ENCODE assay signal across 1 cellular context in the genomic region with DNA sequence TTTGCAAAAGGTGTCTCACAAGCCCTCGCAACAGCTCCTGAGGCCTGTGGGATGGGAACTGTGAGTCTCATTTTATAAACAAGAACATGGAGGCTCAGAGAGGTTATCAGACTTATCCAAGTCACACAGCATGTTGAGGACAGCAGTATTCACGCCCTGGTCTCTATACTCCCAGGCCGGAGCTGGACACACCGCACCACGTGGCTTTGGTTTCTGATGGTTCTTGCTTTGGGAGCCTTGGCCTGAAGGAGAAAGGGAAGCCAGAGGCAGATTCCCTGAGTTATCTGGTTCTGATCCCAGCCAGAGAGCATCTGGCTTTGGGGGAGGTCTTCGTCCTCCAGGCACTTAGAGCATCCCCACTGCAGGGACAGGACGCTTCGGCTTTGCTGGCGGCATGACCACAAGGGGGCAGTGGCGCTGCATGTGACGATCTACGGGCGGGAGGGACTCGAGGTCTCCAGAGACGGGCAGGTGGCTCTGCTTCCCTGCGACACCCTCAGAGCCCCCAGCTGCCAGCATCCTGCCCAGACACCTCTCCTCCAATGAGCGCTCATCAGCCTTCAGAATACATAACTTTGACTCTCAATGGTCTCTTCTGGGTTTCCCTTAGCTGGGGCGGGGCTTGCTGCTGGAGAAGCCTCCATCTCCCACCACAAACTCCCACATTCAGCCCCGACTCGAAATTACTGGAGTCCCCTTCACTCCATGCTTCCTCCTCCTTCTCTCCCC.
TF ChIP-seq lines count a peak whose summit lies in the region.

No MANE protein-coding gene starts in this region.

TF ChIP-seq in K562, 482 proteins besides CTCF, POLR2A, EP300 and RAD21 (continued from another document and continues in another):
- TF ChIP-seq, protein P1, sequence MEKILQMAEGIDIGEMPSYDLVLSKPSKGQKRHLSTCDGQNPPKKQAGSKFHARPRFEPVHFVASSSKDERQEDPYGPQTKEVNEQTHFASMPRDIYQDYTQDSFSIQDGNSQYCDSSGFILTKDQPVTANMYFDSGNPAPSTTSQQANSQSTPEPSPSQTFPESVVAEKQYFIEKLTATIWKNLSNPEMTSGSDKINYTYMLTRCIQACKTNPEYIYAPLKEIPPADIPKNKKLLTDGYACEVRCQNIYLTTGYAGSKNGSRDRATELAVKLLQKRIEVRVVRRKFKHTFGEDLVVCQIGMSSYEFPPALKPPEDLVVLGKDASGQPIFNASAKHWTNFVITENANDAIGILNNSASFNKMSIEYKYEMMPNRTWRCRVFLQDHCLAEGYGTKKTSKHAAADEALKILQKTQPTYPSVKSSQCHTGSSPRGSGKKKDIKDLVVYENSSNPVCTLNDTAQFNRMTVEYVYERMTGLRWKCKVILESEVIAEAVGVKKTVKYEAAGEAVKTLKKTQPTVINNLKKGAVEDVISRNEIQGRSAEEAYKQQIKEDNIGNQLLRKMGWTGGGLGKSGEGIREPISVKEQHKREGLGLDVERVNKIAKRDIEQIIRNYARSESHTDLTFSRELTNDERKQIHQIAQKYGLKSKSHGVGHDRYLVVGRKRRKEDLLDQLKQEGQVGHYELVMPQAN (IDR thresholded peaks at IDR 0.05; ENCODE audit: borderline replicate concordance), result no peak
- TF ChIP-seq, protein P2, sequence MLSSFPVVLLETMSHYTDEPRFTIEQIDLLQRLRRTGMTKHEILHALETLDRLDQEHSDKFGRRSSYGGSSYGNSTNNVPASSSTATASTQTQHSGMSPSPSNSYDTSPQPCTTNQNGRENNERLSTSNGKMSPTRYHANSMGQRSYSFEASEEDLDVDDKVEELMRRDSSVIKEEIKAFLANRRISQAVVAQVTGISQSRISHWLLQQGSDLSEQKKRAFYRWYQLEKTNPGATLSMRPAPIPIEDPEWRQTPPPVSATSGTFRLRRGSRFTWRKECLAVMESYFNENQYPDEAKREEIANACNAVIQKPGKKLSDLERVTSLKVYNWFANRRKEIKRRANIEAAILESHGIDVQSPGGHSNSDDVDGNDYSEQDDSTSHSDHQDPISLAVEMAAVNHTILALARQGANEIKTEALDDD (IDR thresholded peaks at IDR 0.05), result no peak
- no peak for TF ChIP-seq NFATC3 (IDR thresholded peaks at IDR 0.05)
- no peak for TF ChIP-seq MTA2 (IDR thresholded peaks at IDR 0.05; ENCODE audit: low read depth)
- TF ChIP-seq PRMT5 (CRISPR knock-in tag; IDR thresholded peaks at IDR 0.05), result no peak
- TF ChIP-seq EWSR1 (IDR thresholded peaks at IDR 0.05; ENCODE audit: borderline replicate concordance, low read depth, partially characterized antibody), result no peak
- no peak for TF ChIP-seq PHF8 (IDR thresholded peaks at IDR 0.05; ENCODE audit: borderline replicate concordance, low read length)
- TF ChIP-seq JUN (IDR thresholded peaks at IDR 0.05; ENCODE audit: borderline replicate concordance, low read depth, low read length), result peak; percentile 27; the same call in 1 of the 2 replicates
- no peak for TF ChIP-seq JUN (CRISPR knock-in tag; IDR thresholded peaks at IDR 0.05; ENCODE audit: borderline replicate concordance)
- TF ChIP-seq, protein P3, sequence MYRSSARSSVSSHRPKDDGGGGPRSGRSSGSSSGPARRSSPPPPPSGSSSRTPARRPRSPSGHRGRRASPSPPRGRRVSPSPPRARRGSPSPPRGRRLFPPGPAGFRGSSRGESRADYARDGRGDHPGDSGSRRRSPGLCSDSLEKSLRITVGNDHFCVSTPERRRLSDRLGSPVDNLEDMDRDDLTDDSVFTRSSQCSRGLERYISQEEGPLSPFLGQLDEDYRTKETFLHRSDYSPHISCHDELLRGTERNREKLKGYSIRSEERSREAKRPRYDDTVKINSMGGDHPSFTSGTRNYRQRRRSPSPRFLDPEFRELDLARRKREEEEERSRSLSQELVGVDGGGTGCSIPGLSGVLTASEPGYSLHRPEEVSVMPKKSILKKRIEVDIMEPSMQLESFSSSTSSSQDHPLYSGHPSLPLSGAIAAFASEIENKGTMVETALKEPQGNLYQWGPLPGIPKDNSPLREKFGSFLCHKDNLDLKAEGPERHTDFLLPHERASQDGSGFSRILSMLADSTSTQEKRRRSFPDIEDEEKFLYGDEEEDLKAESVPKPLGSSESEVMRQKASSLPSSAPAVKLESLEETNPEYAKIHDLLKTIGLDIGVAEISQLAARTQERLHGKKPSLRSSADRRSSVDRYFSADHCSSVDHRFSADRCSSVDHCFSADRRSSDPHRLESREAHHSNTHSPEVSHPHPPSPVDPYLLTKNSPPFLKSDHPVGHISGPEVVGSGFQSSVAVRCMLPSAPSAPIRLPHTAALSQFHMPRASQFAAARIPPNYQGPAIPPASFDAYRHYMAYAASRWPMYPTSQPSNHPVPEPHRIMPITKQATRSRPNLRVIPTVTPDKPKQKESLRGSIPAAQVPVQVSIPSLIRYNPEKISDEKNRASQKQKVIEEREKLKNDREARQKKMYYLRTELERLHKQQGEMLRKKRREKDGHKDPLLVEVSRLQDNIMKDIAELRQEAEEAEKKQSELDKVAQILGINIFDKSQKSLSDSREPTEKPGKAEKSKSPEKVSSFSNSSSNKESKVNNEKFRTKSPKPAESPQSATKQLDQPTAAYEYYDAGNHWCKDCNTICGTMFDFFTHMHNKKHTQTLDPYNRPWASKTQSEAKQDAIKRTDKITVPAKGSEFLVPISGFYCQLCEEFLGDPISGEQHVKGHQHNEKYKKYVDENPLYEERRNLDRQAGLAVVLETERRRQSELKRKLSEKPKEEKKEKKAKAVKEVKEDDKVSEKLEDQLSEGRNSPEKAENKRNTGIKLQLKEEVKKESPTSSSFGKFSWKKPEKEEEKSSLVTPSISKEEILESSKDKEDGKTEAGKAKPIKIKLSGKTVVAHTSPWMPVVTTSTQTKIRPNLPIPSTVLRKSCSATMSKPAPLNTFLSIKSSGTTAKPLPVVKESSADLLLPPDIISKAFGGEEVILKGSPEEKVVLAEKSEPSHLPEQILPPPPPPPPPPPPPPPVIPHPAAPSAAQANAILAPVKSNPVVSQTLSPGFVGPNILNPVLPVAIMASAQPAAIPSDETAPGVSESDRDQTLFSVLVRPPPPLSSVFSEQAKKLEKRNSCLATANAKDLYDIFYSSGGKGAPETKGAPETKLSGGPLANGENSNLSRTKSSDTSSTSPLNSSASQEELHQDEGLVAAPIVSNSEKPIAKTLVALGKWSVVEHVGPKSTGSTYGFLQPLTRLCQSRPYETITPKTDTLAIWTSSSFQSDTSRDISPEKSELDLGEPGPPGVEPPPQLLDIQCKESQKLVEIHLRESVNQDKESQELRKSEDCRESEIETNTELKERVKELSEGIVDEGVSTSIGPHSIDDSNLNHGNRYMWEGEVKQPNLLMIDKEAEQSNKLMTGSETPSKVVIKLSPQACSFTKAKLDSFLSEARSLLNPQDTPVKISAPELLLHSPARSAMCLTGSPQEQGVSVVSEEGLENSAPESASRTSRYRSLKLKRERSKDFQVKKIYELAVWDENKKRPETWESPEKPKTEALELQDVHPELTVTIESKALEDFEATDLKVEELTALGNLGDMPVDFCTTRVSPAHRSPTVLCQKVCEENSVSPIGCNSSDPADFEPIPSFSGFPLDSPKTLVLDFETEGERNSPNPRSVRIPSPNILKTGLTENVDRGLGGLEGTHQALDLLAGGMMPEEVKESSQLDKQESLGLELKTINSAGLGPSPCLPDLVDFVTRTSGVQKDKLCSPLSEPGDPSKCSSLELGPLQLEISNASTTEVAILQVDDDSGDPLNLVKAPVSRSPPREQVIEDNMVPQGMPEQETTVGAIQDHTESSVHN (IDR thresholded peaks at IDR 0.05; ENCODE audit: borderline replicate concordance in 1 of 2, low read depth in 1 of 2), result no peak
- TF ChIP-seq MYNN (IDR thresholded peaks at IDR 0.05), result peak; percentile 56; the same call in 1 of the 2 replicates
- no peak for TF ChIP-seq MYNN (CRISPR knock-in tag; IDR thresholded peaks at IDR 0.05)
- peak; percentile 73; the same call in 1 of the 2 replicates for TF ChIP-seq RB1 (IDR thresholded peaks at IDR 0.05; ENCODE audit: low read depth)
- TF ChIP-seq RBM17 (IDR thresholded peaks at IDR 0.05; ENCODE audit: borderline replicate concordance, low read depth, low read length), result no peak
- no peak for TF ChIP-seq BDP1 (IDR thresholded peaks at IDR 0.05; ENCODE audit: insufficient read depth, insufficient read length)
- TF ChIP-seq BRF1 (IDR thresholded peaks at IDR 0.05; ENCODE audit: borderline replicate concordance, extremely low read depth, insufficient read length), result no peak
- TF ChIP-seq GABPB2 (CRISPR knock-in tag; conservative IDR thresholded peaks at IDR 0.05), result no peak
- no peak for TF ChIP-seq ZNF175 (CRISPR knock-in tag; IDR thresholded peaks at IDR 0.05; ENCODE audit: low read depth)
- no peak for TF ChIP-seq RUNX1 (IDR thresholded peaks at IDR 0.05; ENCODE audit: low read depth)
- TF ChIP-seq ZNF282 (CRISPR knock-in tag; IDR thresholded peaks at IDR 0.05), result no peak
- TF ChIP-seq, protein P4, sequence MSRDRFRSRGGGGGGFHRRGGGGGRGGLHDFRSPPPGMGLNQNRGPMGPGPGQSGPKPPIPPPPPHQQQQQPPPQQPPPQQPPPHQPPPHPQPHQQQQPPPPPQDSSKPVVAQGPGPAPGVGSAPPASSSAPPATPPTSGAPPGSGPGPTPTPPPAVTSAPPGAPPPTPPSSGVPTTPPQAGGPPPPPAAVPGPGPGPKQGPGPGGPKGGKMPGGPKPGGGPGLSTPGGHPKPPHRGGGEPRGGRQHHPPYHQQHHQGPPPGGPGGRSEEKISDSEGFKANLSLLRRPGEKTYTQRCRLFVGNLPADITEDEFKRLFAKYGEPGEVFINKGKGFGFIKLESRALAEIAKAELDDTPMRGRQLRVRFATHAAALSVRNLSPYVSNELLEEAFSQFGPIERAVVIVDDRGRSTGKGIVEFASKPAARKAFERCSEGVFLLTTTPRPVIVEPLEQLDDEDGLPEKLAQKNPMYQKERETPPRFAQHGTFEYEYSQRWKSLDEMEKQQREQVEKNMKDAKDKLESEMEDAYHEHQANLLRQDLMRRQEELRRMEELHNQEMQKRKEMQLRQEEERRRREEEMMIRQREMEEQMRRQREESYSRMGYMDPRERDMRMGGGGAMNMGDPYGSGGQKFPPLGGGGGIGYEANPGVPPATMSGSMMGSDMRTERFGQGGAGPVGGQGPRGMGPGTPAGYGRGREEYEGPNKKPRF (IDR thresholded peaks at IDR 0.05; ENCODE audit: low read depth, low read length), result no peak
- TF ChIP-seq GTF2F1 (IDR thresholded peaks at IDR 0.05; ENCODE audit: low read depth, low read length), result no peak
- peak; percentile 96 for TF ChIP-seq L3MBTL2 (IDR thresholded peaks at IDR 0.05)
- TF ChIP-seq, protein P5, sequence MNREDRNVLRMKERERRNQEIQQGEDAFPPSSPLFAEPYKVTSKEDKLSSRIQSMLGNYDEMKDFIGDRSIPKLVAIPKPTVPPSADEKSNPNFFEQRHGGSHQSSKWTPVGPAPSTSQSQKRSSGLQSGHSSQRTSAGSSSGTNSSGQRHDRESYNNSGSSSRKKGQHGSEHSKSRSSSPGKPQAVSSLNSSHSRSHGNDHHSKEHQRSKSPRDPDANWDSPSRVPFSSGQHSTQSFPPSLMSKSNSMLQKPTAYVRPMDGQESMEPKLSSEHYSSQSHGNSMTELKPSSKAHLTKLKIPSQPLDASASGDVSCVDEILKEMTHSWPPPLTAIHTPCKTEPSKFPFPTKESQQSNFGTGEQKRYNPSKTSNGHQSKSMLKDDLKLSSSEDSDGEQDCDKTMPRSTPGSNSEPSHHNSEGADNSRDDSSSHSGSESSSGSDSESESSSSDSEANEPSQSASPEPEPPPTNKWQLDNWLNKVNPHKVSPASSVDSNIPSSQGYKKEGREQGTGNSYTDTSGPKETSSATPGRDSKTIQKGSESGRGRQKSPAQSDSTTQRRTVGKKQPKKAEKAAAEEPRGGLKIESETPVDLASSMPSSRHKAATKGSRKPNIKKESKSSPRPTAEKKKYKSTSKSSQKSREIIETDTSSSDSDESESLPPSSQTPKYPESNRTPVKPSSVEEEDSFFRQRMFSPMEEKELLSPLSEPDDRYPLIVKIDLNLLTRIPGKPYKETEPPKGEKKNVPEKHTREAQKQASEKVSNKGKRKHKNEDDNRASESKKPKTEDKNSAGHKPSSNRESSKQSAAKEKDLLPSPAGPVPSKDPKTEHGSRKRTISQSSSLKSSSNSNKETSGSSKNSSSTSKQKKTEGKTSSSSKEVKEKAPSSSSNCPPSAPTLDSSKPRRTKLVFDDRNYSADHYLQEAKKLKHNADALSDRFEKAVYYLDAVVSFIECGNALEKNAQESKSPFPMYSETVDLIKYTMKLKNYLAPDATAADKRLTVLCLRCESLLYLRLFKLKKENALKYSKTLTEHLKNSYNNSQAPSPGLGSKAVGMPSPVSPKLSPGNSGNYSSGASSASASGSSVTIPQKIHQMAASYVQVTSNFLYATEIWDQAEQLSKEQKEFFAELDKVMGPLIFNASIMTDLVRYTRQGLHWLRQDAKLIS (CRISPR knock-in tag; IDR thresholded peaks at IDR 0.05), result no peak
- TF ChIP-seq, protein P6, sequence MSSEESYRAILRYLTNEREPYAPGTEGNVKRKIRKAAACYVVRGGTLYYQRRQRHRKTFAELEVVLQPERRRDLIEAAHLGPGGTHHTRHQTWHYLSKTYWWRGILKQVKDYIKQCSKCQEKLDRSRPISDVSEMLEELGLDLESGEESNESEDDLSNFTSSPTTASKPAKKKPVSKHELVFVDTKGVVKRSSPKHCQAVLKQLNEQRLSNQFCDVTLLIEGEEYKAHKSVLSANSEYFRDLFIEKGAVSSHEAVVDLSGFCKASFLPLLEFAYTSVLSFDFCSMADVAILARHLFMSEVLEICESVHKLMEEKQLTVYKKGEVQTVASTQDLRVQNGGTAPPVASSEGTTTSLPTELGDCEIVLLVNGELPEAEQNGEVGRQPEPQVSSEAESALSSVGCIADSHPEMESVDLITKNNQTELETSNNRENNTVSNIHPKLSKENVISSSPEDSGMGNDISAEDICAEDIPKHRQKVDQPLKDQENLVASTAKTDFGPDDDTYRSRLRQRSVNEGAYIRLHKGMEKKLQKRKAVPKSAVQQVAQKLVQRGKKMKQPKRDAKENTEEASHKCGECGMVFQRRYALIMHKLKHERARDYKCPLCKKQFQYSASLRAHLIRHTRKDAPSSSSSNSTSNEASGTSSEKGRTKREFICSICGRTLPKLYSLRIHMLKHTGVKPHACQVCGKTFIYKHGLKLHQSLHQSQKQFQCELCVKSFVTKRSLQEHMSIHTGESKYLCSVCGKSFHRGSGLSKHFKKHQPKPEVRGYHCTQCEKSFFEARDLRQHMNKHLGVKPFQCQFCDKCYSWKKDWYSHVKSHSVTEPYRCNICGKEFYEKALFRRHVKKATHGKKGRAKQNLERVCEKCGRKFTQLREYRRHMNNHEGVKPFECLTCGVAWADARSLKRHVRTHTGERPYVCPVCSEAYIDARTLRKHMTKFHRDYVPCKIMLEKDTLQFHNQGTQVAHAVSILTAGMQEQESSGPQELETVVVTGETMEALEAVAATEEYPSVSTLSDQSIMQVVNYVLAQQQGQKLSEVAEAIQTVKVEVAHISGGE (CRISPR knock-in tag; IDR thresholded peaks at IDR 0.05), result no peak
- TF ChIP-seq MYC (IDR thresholded peaks at IDR 0.05; ENCODE audit: low read depth, low read length), result peak; percentile 12; the same call in 1 of the 2 replicates
- TF ChIP-seq MYC (CRISPR knock-in tag; IDR thresholded peaks at IDR 0.05; ENCODE audit: borderline replicate concordance, low read depth), result no peak
- 0 out of 4 replicates have a peak, but pooled peaks of 1 of the 2 experiments have one; percentile 42 for TF ChIP-seq TBL1XR1 (IDR thresholded peaks at IDR 0.05; ENCODE audit: low read length in 2 of 2)
- no peak for TF ChIP-seq NBN (IDR thresholded peaks at IDR 0.05; ENCODE audit: low read depth)
- TF ChIP-seq CSDE1 (IDR thresholded peaks at IDR 0.05), result no peak
- TF ChIP-seq ZNF232 (CRISPR knock-in tag; IDR thresholded peaks at IDR 0.05), result no peak
- TF ChIP-seq FOXK2 (conservative IDR thresholded peaks at IDR 0.05 in 1 of 2, IDR thresholded peaks at IDR 0.05 in 1 of 2; ENCODE audit: low read depth in 2 of 2), result no peak
- no peak for TF ChIP-seq SIN3B (IDR thresholded peaks at IDR 0.05; ENCODE audit: low read depth)
- TF ChIP-seq POU5F1 (IDR thresholded peaks at IDR 0.05; ENCODE audit: borderline replicate concordance, low read depth, low read length, partially characterized antibody), result no peak
